In the genomic region with DNA sequence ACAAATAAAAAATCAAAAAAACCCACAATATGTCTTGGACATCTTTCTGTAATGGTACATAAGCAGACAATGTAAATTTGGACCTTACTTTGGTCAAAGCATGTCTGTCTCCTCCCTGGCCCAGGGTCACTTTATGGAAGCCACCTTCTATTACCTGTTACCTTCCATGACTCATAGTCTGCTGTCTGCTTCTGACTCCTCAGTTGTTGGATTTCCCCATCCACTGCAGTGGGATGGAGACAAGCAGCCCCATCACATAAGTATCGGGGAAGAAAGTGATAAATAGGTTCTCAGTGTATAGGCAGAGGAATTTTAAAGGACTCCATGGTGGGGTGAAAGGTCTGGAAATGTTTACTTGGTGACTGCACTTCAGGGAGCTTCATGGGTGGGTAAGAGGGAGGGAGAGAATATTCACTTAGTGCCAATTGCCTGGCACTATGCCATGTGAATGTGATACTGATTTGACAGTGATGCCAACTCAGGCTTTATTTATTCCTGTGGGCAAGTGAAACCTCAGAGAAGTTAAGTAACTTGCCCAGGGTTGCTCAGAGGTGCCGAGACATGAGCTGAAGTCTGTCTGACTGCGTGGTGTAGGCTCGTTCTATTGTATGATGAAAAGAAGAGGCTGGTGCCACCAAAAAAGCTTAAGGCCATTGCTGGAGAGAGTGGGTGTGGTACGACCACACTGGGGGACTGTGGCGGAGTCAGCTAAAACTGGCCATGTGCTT, we compare ENCODE assay signal across 1 cellular context.
TF ChIP-seq lines count a peak whose summit lies in the region.

No MANE protein-coding gene starts in this region.

TF ChIP-seq in GM23338, 12 proteins besides CTCF, POLR2A, EP300 and RAD21:
- no peak for TF ChIP-seq CREB1 (CRISPR knock-in tag; IDR thresholded peaks at IDR 0.05; ENCODE audit: low read depth)
- TF ChIP-seq ZNF331 (CRISPR knock-in tag; IDR thresholded peaks at IDR 0.05; ENCODE audit: low read depth), result no peak
- no peak for TF ChIP-seq JUNB (IDR thresholded peaks at IDR 0.05; ENCODE audit: unreplicated experiment)
- TF ChIP-seq ETS1 (IDR thresholded peaks at IDR 0.05), result no peak
- no peak for TF ChIP-seq REST (IDR thresholded peaks at IDR 0.05; ENCODE audit: unreplicated experiment)
- TF ChIP-seq, protein P1, sequence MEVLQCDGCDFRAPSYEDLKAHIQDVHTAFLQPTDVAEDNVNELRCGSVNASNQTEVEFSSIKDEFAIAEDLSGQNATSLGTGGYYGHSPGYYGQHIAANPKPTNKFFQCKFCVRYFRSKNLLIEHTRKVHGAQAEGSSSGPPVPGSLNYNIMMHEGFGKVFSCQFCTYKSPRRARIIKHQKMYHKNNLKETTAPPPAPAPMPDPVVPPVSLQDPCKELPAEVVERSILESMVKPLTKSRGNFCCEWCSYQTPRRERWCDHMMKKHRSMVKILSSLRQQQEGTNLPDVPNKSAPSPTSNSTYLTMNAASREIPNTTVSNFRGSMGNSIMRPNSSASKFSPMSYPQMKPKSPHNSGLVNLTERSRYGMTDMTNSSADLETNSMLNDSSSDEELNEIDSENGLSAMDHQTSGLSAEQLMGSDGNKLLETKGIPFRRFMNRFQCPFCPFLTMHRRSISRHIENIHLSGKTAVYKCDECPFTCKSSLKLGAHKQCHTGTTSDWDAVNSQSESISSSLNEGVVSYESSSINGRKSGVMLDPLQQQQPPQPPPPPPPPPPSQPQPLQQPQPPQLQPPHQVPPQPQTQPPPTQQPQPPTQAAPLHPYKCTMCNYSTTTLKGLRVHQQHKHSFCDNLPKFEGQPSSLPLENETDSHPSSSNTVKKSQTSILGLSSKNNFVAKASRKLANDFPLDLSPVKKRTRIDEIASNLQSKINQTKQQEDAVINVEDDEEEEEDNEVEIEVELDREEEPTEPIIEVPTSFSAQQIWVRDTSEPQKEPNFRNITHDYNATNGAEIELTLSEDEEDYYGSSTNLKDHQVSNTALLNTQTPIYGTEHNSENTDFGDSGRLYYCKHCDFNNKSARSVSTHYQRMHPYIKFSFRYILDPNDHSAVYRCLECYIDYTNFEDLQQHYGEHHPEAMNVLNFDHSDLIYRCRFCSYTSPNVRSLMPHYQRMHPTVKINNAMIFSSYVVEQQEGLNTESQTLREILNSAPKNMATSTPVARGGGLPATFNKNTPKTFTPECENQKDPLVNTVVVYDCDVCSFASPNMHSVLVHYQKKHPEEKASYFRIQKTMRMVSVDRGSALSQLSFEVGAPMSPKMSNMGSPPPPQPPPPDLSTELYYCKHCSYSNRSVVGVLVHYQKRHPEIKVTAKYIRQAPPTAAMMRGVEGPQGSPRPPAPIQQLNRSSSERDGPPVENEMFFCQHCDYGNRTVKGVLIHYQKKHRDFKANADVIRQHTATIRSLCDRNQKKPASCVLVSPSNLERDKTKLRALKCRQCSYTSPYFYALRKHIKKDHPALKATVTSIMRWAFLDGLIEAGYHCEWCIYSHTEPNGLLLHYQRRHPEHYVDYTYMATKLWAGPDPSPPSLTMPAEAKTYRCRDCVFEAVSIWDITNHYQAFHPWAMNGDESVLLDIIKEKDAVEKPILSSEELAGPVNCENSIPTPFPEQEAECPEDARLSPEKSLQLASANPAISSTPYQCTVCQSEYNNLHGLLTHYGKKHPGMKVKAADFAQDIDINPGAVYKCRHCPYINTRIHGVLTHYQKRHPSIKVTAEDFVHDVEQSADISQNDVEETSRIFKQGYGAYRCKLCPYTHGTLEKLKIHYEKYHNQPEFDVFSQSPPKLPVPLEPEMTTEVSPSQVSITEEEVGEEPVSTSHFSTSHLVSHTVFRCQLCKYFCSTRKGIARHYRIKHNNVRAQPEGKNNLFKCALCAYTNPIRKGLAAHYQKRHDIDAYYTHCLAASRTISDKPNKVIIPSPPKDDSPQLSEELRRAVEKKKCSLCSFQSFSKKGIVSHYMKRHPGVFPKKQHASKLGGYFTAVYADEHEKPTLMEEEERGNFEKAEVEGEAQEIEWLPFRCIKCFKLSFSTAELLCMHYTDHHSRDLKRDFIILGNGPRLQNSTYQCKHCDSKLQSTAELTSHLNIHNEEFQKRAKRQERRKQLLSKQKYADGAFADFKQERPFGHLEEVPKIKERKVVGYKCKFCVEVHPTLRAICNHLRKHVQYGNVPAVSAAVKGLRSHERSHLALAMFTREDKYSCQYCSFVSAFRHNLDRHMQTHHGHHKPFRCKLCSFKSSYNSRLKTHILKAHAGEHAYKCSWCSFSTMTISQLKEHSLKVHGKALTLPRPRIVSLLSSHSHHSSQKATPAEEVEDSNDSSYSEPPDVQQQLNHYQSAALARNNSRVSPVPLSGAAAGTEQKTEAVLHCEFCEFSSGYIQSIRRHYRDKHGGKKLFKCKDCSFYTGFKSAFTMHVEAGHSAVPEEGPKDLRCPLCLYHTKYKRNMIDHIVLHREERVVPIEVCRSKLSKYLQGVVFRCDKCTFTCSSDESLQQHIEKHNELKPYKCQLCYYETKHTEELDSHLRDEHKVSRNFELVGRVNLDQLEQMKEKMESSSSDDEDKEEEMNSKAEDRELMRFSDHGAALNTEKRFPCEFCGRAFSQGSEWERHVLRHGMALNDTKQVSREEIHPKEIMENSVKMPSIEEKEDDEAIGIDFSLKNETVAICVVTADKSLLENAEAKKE (CRISPR knock-in tag; IDR thresholded peaks at IDR 0.05), result no peak
- TF ChIP-seq EZH2 (IDR thresholded peaks at IDR 0.05; ENCODE audit: low read depth, unreplicated experiment), result no peak
- no peak for TF ChIP-seq EZH2phosphoT487 (IDR thresholded peaks at IDR 0.05; ENCODE audit: unreplicated experiment)
- TF ChIP-seq POLR2AphosphoS5 (IDR thresholded peaks at IDR 0.05; ENCODE audit: low read depth), result no peak
- TF ChIP-seq STAT1 (IDR thresholded peaks at IDR 0.05; ENCODE audit: unreplicated experiment), result no peak
- TF ChIP-seq NANOG (IDR thresholded peaks at IDR 0.05; ENCODE audit: borderline replicate concordance), result no peak
- TF ChIP-seq ZNF114 (CRISPR knock-in tag; IDR thresholded peaks at IDR 0.05), result no peak
TF ChIP-seq in GM23338: peak in this region for 0.
